ENCODE assay signal across 1 cellular context in the genomic region with DNA sequence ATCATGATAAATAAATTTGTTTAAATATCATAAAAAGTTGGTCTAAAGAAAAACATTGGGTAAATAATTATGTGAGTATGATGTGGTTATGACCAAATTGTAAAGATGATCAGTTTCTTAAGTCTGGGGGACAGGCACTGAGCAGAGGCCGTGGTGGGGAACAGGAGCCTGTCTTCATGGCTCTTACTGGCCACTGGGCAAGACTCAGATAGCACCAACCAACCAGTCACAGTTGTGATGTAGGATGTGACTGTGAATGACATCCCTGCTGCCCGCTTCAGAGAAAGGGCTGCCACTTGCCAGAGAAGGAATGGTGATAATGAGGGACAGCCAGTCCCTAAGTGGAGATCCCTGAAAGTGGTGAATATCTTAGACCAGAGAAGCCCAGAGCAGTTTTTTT.
TF ChIP-seq lines count a peak whose summit lies in the region.

No MANE protein-coding gene starts in this region.

TF ChIP-seq in HCT116, 20 proteins besides CTCF, POLR2A, EP300 and RAD21:
- TF ChIP-seq, protein P1, sequence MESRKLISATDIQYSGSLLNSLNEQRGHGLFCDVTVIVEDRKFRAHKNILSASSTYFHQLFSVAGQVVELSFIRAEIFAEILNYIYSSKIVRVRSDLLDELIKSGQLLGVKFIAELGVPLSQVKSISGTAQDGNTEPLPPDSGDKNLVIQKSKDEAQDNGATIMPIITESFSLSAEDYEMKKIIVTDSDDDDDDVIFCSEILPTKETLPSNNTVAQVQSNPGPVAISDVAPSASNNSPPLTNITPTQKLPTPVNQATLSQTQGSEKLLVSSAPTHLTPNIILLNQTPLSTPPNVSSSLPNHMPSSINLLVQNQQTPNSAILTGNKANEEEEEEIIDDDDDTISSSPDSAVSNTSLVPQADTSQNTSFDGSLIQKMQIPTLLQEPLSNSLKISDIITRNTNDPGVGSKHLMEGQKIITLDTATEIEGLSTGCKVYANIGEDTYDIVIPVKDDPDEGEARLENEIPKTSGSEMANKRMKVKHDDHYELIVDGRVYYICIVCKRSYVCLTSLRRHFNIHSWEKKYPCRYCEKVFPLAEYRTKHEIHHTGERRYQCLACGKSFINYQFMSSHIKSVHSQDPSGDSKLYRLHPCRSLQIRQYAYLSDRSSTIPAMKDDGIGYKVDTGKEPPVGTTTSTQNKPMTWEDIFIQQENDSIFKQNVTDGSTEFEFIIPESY (IDR thresholded peaks at IDR 0.05; ENCODE audit: extremely low read depth, insufficient replicate concordance, low read length): no peak
- TF ChIP-seq JUND (IDR thresholded peaks at IDR 0.05): no peak
